2 cellular contexts compared by ENCODE assay signal in the genomic region with DNA sequence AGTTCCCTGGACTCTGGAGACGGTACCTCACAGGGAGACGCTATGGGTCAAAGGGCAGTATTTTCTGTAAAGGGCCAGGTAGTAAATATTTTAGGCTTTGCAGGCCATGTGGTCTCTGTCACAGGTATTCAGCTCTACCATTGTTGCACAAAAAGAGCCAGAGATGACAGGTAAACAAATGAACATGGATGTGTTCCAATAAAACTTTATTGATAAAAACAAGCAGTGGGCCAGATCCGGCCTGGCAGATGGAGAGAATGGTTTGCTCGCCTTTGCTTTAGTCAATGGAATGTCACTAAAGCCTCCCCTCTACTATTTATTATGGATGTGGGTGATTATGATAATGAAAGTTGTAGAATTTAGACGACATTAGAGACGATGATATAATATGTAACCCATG.
TF ChIP-seq lines count a peak whose summit lies in the region.

No MANE protein-coding gene starts in this region.

TF ChIP-seq in A549, 52 proteins besides CTCF, POLR2A, EP300 and RAD21 (continued from another document):
- TF ChIP-seq ESRRA (IDR thresholded peaks at IDR 0.05; ENCODE audit: borderline replicate concordance, low read length): no peak
- TF ChIP-seq EHMT2 (IDR thresholded peaks at IDR 0.05; ENCODE audit: low read depth): no peak
- no peak for TF ChIP-seq MAZ (IDR thresholded peaks at IDR 0.05; ENCODE audit: borderline replicate concordance, low read depth, low read length)
- TF ChIP-seq NPAS2 (CRISPR knock-in tag; IDR thresholded peaks at IDR 0.05; ENCODE audit: borderline replicate concordance): no peak
- TF ChIP-seq TP53 (CRISPR knock-in tag; IDR thresholded peaks at IDR 0.05): no peak
- TF ChIP-seq, protein P1, sequence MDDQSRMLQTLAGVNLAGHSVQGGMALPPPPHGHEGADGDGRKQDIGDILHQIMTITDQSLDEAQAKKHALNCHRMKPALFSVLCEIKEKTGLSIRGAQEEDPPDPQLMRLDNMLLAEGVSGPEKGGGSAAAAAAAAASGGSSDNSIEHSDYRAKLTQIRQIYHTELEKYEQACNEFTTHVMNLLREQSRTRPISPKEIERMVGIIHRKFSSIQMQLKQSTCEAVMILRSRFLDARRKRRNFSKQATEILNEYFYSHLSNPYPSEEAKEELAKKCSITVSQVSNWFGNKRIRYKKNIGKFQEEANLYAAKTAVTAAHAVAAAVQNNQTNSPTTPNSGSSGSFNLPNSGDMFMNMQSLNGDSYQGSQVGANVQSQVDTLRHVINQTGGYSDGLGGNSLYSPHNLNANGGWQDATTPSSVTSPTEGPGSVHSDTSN (IDR thresholded peaks at IDR 0.05): no peak

TF ChIP-seq in GM12878, 131 proteins besides CTCF, POLR2A, EP300 and RAD21 (continued from another document):
- TF ChIP-seq, protein P2, sequence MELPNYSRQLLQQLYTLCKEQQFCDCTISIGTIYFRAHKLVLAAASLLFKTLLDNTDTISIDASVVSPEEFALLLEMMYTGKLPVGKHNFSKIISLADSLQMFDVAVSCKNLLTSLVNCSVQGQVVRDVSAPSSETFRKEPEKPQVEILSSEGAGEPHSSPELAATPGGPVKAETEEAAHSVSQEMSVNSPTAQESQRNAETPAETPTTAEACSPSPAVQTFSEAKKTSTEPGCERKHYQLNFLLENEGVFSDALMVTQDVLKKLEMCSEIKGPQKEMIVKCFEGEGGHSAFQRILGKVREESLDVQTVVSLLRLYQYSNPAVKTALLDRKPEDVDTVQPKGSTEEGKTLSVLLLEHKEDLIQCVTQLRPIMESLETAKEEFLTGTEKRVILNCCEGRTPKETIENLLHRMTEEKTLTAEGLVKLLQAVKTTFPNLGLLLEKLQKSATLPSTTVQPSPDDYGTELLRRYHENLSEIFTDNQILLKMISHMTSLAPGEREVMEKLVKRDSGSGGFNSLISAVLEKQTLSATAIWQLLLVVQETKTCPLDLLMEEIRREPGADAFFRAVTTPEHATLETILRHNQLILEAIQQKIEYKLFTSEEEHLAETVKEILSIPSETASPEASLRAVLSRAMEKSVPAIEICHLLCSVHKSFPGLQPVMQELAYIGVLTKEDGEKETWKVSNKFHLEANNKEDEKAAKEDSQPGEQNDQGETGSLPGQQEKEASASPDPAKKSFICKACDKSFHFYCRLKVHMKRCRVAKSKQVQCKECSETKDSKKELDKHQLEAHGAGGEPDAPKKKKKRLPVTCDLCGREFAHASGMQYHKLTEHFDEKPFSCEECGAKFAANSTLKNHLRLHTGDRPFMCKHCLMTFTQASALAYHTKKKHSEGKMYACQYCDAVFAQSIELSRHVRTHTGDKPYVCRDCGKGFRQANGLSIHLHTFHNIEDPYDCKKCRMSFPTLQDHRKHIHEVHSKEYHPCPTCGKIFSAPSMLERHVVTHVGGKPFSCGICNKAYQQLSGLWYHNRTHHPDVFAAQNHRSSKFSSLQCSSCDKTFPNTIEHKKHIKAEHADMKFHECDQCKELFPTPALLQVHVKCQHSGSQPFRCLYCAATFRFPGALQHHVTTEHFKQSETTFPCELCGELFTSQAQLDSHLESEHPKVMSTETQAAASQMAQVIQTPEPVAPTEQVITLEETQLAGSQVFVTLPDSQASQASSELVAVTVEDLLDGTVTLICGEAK (IDR thresholded peaks at IDR 0.05; ENCODE audit: borderline replicate concordance): peak; percentile 50; the same call in 1 of the 2 replicates
